In genomic region chr14:31326111-31326510, GRCh38 we compare ENCODE assay signal across 12 cellular contexts.
DNase-seq lines count a peak whose midpoint lies in the region; ATAC-seq and TF ChIP-seq lines count a peak whose summit lies in the region.
"Had no signal": no experiment of that assay in that cellular context is flagged by ENCODE, and none has a peak within 500 bp of the region (broad histone marks: within the 10 kb centered on the region; RNA-seq: fewer than 3 reads in every experiment).

No MANE protein-coding gene starts in this region.

- H3K4me1 ChIP-seq in DND-41 (ENCODE audit: insufficient read depth, low read length), result no peaks in the 10 kb centered on the region
- H3K4me1 ChIP-seq in GM23338 (ENCODE audit: insufficient read depth), result no peaks in the 10 kb centered on the region
- H3K4me1 ChIP-seq: neural progenitor cell had no signal

- peaks cover 31% of the 10 kb centered on the region for H3K9me3 Mint-ChIP-seq in GM23338

- H4K20me1 ChIP-seq in DND-41 (ENCODE audit: insufficient read depth, low read length) (no peaks in the 10 kb centered on the region), GM23338 (replicated peaks; ENCODE audit: insufficient read depth) (no peaks in the 10 kb centered on the region)

- H3K9me3 ChIP-seq in DND-41 (ENCODE audit: insufficient read depth, low read length, severe bottlenecking), result peaks cover 12% of the 10 kb centered on the region
- H3K9me3 ChIP-seq: ascending aorta had no signal

- H3K4me3 ChIP-seq in DND-41 (ENCODE audit: low read depth in 1 of 2, low read length in 2 of 2) (no peak overlapping the region), astrocyte of the cerebellum (ENCODE audit: low read depth, low read length) (no peak overlapping the region), GM23338 (no peak overlapping the region)
- H3K4me3 ChIP-seq: ascending aorta, neural progenitor cell had no signal

- H3K27ac ChIP-seq in DND-41 (ENCODE audit: low read length) (no peak overlapping the region), GM23338 (ENCODE audit: low read depth) (no peak overlapping the region)
- H3K27ac ChIP-seq: ascending aorta, neural progenitor cell had no signal

- no peak overlapping the region for H3K27ac Mint-ChIP-seq in GM23338
- H3K27ac Mint-ChIP-seq: activated CD4-positive, alpha-beta memory T cell treated with anti-CD3 and anti-CD28 coated beads, Interleukin-2, amount 10 ng/mL, durations not matched to agents 7 days and 5 days; neural progenitor cell had no signal

- peaks cover 4% of the 10 kb centered on the region for H3K27me3 Mint-ChIP-seq in GM23338 (ENCODE audit: insufficient read depth, low read depth, poor library complexity)
- H3K27me3 Mint-ChIP-seq: activated CD4-positive, alpha-beta memory T cell treated with anti-CD3 and anti-CD28 coated beads, Interleukin-2, amount 10 ng/mL, durations not matched to agents 7 days and 5 days had no signal

- H3K4me2 ChIP-seq in DND-41 (ENCODE audit: insufficient read depth, low read length) (no peak overlapping the region), GM23338 (no peak overlapping the region)
- H3K4me2 ChIP-seq: neural progenitor cell had no signal

- no peak overlapping the region for H3K9ac ChIP-seq in DND-41 (ENCODE audit: low read depth, low read length)
- H3K9ac ChIP-seq: neural progenitor cell had no signal

- H3K4me1 Mint-ChIP-seq in GM23338, result no peaks in the 10 kb centered on the region; the same call in 2 of the 3 replicates
- H3K4me1 Mint-ChIP-seq: activated CD4-positive, alpha-beta memory T cell treated with anti-CD3 and anti-CD28 coated beads, Interleukin-2, amount 10 ng/mL, durations not matched to agents 7 days and 5 days; neural progenitor cell had no signal

- in situ Hi-C loops in astrocyte of the cerebellum (cut with HindIII; ENCODE audit: low sequenced_read_pairs), result no loop called here

- TF ChIP-seq CTCF in DND-41 (IDR thresholded peaks at IDR 0.05; ENCODE audit: borderline replicate concordance, extremely low read depth, low read length, poor library complexity, severe bottlenecking), result peak; percentile 28
- peak; percentile 21 for TF ChIP-seq CTCF in astrocyte of the cerebellum (IDR thresholded peaks at IDR 0.05; ENCODE audit: low read depth, low read length, missing control alignments)
- peak in 1 of 2 experiments; percentile 38; a peak in 2 of 4 replicates for TF ChIP-seq CTCF in GM23338 (conservative IDR thresholded peaks at IDR 0.05; ENCODE audit: low read depth in 2 of 2)

- DNase-seq in DND-41 (no peak), LHCN-M2 (ENCODE audit: low read depth) (peak; percentile 32), astrocyte of the cerebellum (ENCODE audit: low read depth) (peak; percentile 15), left kidney (ENCODE audit: low read depth, low spot score) (peak; percentile 3), GM23338 (ENCODE audit: low spot score) (no peak)
- DNase-seq in stimulated activated CD4-positive, alpha-beta T cell treated with anti-CD3 and anti-CD28 coated beads, Interleukin-2, amount 100 ng/mL, for 48 hours, result no peak
- DNase-seq: activated CD4-positive, alpha-beta memory T cell treated with anti-CD3 and anti-CD28 coated beads, Interleukin-2, amount 10 ng/mL, durations not matched to agents 7 days and 5 days; NCI-H1105 treated with DMSO at 0.1 percent for 48 hours; stimulated activated CD4-positive, alpha-beta T cell treated with anti-CD3 and anti-CD28 coated beads, Interleukin-4, amount 100 ng/mL, for 1 hour had no signal

- H3K36me3 ChIP-seq in DND-41 (ENCODE audit: insufficient read depth, low read length), result no peaks in the 10 kb centered on the region; the same call in 1 of the 2 replicates
- H3K36me3 ChIP-seq in GM23338 (ENCODE audit: insufficient read depth), result peaks cover 7% of the 10 kb centered on the region; the same call in 1 of the 2 replicates
- H3K36me3 ChIP-seq: neural progenitor cell had no signal

- H3K27me3 ChIP-seq in DND-41 (ENCODE audit: insufficient read depth, low read length, poor library complexity) (no peaks in the 10 kb centered on the region), GM23338 (ENCODE audit: insufficient read depth) (no peaks in the 10 kb centered on the region)
- H3K27me3 ChIP-seq: ascending aorta, neural progenitor cell had no signal

- ATAC-seq in DND-41 (ENCODE audit: insufficient read depth, low read depth) (no peak), GM23338 (no peak)
- ATAC-seq in activated CD4-positive, CD25-positive, alpha-beta regulatory T cell treated with anti-CD3 and anti-CD28 coated beads, Interleukin-2, amount 50 U/mL, for 24 hours, result no peak

- H3K36me3 Mint-ChIP-seq in GM23338 (ENCODE audit: low read depth), result peaks cover 31% of the 10 kb centered on the region

- H3K9me2 ChIP-seq in GM23338 (ENCODE audit: insufficient read depth), result no peaks in the 10 kb centered on the region

- no peaks in the 10 kb centered on the region for H3F3A ChIP-seq in GM23338 (replicated peaks; ENCODE audit: low read depth)

- H3K79me2 ChIP-seq in DND-41 (ENCODE audit: insufficient read depth, low read length) (no peaks in the 10 kb centered on the region), GM23338 (replicated peaks; ENCODE audit: insufficient read depth) (no peaks in the 10 kb centered on the region)

- no peak overlapping the region for H2AFZ ChIP-seq in DND-41 (ENCODE audit: low read depth, low read length)
- H2AFZ ChIP-seq in GM23338, result no peak overlapping the region
- H2AFZ ChIP-seq: neural progenitor cell had no signal

- no peak overlapping the region for H3K4me3 Mint-ChIP-seq in GM23338
- H3K4me3 Mint-ChIP-seq: activated CD4-positive, alpha-beta memory T cell treated with anti-CD3 and anti-CD28 coated beads, Interleukin-2, amount 10 ng/mL, durations not matched to agents 7 days and 5 days; neural progenitor cell had no signal

TF ChIP-seq in GM23338, 12 proteins besides CTCF, POLR2A, EP300 and RAD21 (continues in another document):
- TF ChIP-seq ZNF331 (CRISPR knock-in tag; IDR thresholded peaks at IDR 0.05; ENCODE audit: low read depth) (no peak), EZH2 (IDR thresholded peaks at IDR 0.05; ENCODE audit: low read depth, unreplicated experiment) (no peak), EZH2phosphoT487 (IDR thresholded peaks at IDR 0.05; ENCODE audit: unreplicated experiment) (no peak), ZNF114 (CRISPR knock-in tag; IDR thresholded peaks at IDR 0.05) (no peak), CREB1 (CRISPR knock-in tag; IDR thresholded peaks at IDR 0.05; ENCODE audit: low read depth) (no peak), STAT1 (IDR thresholded peaks at IDR 0.05; ENCODE audit: unreplicated experiment) (no peak), POLR2AphosphoS5 (IDR thresholded peaks at IDR 0.05; ENCODE audit: low read depth) (no peak)
- TF ChIP-seq, protein P1, sequence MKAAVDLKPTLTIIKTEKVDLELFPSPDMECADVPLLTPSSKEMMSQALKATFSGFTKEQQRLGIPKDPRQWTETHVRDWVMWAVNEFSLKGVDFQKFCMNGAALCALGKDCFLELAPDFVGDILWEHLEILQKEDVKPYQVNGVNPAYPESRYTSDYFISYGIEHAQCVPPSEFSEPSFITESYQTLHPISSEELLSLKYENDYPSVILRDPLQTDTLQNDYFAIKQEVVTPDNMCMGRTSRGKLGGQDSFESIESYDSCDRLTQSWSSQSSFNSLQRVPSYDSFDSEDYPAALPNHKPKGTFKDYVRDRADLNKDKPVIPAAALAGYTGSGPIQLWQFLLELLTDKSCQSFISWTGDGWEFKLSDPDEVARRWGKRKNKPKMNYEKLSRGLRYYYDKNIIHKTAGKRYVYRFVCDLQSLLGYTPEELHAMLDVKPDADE (IDR thresholded peaks at IDR 0.05), result no peak
- TF ChIP-seq, protein P2, sequence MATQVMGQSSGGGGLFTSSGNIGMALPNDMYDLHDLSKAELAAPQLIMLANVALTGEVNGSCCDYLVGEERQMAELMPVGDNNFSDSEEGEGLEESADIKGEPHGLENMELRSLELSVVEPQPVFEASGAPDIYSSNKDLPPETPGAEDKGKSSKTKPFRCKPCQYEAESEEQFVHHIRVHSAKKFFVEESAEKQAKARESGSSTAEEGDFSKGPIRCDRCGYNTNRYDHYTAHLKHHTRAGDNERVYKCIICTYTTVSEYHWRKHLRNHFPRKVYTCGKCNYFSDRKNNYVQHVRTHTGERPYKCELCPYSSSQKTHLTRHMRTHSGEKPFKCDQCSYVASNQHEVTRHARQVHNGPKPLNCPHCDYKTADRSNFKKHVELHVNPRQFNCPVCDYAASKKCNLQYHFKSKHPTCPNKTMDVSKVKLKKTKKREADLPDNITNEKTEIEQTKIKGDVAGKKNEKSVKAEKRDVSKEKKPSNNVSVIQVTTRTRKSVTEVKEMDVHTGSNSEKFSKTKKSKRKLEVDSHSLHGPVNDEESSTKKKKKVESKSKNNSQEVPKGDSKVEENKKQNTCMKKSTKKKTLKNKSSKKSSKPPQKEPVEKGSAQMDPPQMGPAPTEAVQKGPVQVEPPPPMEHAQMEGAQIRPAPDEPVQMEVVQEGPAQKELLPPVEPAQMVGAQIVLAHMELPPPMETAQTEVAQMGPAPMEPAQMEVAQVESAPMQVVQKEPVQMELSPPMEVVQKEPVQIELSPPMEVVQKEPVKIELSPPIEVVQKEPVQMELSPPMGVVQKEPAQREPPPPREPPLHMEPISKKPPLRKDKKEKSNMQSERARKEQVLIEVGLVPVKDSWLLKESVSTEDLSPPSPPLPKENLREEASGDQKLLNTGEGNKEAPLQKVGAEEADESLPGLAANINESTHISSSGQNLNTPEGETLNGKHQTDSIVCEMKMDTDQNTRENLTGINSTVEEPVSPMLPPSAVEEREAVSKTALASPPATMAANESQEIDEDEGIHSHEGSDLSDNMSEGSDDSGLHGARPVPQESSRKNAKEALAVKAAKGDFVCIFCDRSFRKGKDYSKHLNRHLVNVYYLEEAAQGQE (IDR thresholded peaks at IDR 0.05; ENCODE audit: unreplicated experiment), result no peak

Comparison
In these comparisons a context has a peak if more than half of its experiments do, and no peak if none do; other contexts are left out.
1. DNase-seq: peak in LHCN-M2 (single experiment), astrocyte of the cerebellum (single experiment) and left kidney (single experiment); none in DND-41 (single experiment), GM23338 (single experiment) and stimulated activated CD4-positive, alpha-beta T cell treated with anti-CD3 and anti-CD28 coated beads, Interleukin-2, amount 100 ng/mL, for 48 hours (0 of 2).